ENCODE assay signal across 1 cellular context in the genomic region with DNA sequence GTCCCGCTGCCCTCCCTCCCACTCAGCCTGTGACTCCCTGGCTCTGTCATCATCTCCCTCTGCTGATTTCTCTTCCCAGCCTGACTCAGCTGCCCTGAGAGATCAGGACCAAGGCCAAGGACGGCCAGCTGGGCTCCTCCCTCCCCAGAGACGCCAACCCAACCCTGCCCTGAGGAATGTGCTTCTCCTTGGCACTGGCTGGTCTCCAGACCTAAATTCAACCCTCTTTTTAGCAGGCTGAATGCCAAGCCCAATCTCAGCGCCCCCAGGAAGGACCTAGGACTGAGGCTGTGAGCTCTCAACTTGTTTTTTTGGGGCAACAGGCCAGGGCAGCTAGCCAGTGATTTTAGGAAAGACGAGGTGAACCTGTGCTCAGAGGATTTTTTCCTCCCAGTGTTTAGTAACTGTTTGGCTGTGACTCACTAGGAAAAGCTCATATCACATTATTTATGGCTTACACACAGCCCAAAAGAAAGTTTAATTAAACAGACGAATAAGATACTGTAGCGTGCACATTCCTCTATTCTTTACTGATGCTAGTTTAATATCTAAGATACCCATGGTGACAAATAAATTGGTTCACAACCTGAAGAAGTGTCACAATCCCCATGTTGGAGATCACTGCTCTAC.
TF ChIP-seq lines count a peak whose summit lies in the region.

No MANE protein-coding gene starts in this region.

TF ChIP-seq in GM12878, 131 proteins besides CTCF, POLR2A, EP300 and RAD21 (continued from another document):
- TF ChIP-seq, protein P1, sequence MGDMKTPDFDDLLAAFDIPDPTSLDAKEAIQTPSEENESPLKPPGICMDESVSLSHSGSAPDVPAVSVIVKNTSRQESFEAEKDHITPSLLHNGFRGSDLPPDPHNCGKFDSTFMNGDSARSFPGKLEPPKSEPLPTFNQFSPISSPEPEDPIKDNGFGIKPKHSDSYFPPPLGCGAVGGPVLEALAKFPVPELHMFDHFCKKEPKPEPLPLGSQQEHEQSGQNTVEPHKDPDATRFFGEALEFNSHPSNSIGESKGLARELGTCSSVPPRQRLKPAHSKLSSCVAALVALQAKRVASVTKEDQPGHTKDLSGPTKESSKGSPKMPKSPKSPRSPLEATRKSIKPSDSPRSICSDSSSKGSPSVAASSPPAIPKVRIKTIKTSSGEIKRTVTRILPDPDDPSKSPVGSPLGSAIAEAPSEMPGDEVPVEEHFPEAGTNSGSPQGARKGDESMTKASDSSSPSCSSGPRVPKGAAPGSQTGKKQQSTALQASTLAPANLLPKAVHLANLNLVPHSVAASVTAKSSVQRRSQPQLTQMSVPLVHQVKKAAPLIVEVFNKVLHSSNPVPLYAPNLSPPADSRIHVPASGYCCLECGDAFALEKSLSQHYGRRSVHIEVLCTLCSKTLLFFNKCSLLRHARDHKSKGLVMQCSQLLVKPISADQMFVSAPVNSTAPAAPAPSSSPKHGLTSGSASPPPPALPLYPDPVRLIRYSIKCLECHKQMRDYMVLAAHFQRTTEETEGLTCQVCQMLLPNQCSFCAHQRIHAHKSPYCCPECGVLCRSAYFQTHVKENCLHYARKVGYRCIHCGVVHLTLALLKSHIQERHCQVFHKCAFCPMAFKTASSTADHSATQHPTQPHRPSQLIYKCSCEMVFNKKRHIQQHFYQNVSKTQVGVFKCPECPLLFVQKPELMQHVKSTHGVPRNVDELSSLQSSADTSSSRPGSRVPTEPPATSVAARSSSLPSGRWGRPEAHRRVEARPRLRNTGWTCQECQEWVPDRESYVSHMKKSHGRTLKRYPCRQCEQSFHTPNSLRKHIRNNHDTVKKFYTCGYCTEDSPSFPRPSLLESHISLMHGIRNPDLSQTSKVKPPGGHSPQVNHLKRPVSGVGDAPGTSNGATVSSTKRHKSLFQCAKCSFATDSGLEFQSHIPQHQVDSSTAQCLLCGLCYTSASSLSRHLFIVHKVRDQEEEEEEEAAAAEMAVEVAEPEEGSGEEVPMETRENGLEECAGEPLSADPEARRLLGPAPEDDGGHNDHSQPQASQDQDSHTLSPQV (IDR thresholded peaks at IDR 0.05): no peak
- TF ChIP-seq MTA3 (IDR thresholded peaks at IDR 0.05; ENCODE audit: borderline replicate concordance, low read length) (no peak), ESRRA (IDR thresholded peaks at IDR 0.05; ENCODE audit: low read length) (no peak), ZNF622 (IDR thresholded peaks at IDR 0.05) (no peak)
- TF ChIP-seq, protein P2, sequence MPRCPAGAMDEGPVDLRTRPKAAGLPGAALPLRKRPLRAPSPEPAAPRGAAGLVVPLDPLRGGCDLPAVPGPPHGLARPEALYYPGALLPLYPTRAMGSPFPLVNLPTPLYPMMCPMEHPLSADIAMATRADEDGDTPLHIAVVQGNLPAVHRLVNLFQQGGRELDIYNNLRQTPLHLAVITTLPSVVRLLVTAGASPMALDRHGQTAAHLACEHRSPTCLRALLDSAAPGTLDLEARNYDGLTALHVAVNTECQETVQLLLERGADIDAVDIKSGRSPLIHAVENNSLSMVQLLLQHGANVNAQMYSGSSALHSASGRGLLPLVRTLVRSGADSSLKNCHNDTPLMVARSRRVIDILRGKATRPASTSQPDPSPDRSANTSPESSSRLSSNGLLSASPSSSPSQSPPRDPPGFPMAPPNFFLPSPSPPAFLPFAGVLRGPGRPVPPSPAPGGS (IDR thresholded peaks at IDR 0.05; ENCODE audit: borderline replicate concordance, insufficient read depth, low read depth, low read length, poor library complexity, severe bottlenecking): no peak
